18 cellular contexts compared by ENCODE assay signal in the genomic region with DNA sequence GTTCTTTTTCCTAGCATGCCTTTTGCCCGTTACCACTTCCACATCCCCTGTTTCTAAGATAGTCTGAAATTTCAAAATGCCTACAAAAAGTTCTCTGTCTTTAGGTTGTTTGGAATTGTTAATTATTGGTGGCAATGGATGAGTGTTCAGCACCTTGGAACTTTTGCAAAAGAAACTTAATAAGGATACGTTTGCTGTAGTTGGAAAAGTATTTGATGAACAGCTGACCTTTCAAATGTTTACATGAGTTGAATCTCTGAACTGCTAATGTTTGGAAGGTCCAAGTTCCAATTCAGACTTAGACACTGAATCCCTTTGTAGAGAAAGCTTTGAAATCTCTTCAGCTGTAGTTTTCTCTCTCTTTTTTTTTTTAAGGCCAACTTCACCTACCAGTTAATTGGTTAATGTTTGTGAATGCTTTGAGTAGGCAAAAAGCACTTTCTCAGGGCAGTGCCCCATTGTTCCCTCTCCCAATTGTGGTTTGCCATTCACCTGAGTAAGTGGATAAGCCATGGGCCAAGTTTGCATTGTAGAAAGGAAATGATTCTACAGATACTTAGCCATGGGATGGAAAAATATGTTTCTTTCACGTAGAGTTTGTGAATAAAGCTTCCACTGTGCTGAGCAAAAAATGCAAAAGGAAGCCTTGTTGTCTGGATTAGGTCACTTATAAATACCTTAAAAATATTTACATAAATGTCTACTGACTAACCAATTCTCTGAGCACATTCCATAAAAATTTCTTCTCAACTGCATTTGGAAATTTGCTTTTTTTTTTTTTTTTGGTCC.
DNase-seq lines count a peak whose midpoint lies in the region; ATAC-seq and TF ChIP-seq lines count a peak whose summit lies in the region.
"Had no signal": no experiment of that assay in that cellular context is flagged by ENCODE, and none has a peak within 500 bp of the region (broad histone marks: within the 10 kb centered on the region; RNA-seq: fewer than 3 reads in every experiment).

No MANE protein-coding gene starts in this region.

- in situ Hi-C loops in transverse colon (cut with MboI; ENCODE audit: low pct_ligation_motif_present in 1 of 4, low pct_unique_long_range_greater_than_20kb in 1 of 4, low sequenced_read_pairs in 3 of 4), result no loop called here

- TF ChIP-seq EP300 in transverse colon (IDR thresholded peaks at IDR 0.05; ENCODE audit: low read depth), result no peak

- no peak overlapping the region for H3K27ac ChIP-seq in transverse colon
- H3K27ac ChIP-seq: brain microvascular endothelial cell, uterus had no signal

- peaks cover 0 to 10% (median 0%) of the 10 kb centered on the region in 4 donors for H3K4me1 ChIP-seq in transverse colon
- H3K4me1 ChIP-seq: uterus had no signal

- H3K27me3 ChIP-seq in transverse colon, result no peaks in the 10 kb centered on the region
- H3K27me3 ChIP-seq: brain microvascular endothelial cell, MG63, uterus had no signal

- WGBS in transverse colon (ENCODE audit: low coverage in 1 of 2), 2 donors, result 58% methylated on average over 3 of the region's 3 CpGs

- H3K4me3 ChIP-seq in choroid plexus epithelial cell (ENCODE audit: low read depth, low read length) (no peak overlapping the region), transverse colon (no peak overlapping the region)
- H3K4me3 ChIP-seq: MG63, uterus had no signal

- DNase-seq in HCEC 1CT, result peak; percentile 69
- DNase-seq in choroid plexus epithelial cell (ENCODE audit: low read depth), result peak; percentile 30
- DNase-seq in iris pigment epithelial cell (ENCODE audit: low read depth), result peak; percentile 57
- DNase-seq in transverse colon, result no peak
- no peak for DNase-seq in Right ventricle myocardium superior
- no peak for DNase-seq in ecto neural progenitor cell (ENCODE audit: low spot score)
- DNase-seq: activated CD4-positive, CD25-positive, alpha-beta regulatory T cell; activated naive CD4-positive, alpha-beta T cell; brain microvascular endothelial cell; effector CD4-positive, alpha-beta T cell; MG63; NCI-H2029 treated with DMSO at 0.1 percent for 48 hours; NCI-H774; occipital lobe; stimulated activated naive CD8-positive, alpha-beta T cell treated with anti-CD3 and anti-CD28 coated beads, Interleukin-15, Interleukin-2, amounts not matched to agents 100 U/mL and 50 U/mL, for 24 hours; T-helper 1 cell; uterus had no signal

- H3K9me3 ChIP-seq in transverse colon, result no peaks in the 10 kb centered on the region
- H3K9me3 ChIP-seq: MG63, uterus had no signal

- TF ChIP-seq CTCF in choroid plexus epithelial cell (conservative IDR thresholded peaks at IDR 0.05; ENCODE audit: low read depth, low read length) (no peak), transverse colon (IDR thresholded peaks at IDR 0.05) (no peak)

- ATAC-seq in Right ventricle myocardium superior (ENCODE audit: poor library complexity) (no peak), HG02623 (IDR thresholded peaks at IDR 0.05; ENCODE audit: unreplicated experiment) (no peak)
- ATAC-seq: stimulated activated naive CD8-positive, alpha-beta T cell treated with anti-CD3 and anti-CD28 coated beads, Interleukin-15, Interleukin-2, amounts not matched to agents 100 U/mL and 50 U/mL, for 24 hours had no signal

- intact Hi-C loops in transverse colon (cut with DNase I; ENCODE audit: low total_unique reads), result no loop called here
- intact Hi-C loops in Right ventricle myocardium superior (cut with DNase I), result no loop called here

- no peaks in the 10 kb centered on the region for H3K36me3 ChIP-seq in transverse colon
- H3K36me3 ChIP-seq: brain microvascular endothelial cell, MG63, uterus had no signal

- TF ChIP-seq POLR2A in transverse colon (IDR thresholded peaks at IDR 0.05), result no peak

Comparison
In these comparisons a context has a peak if more than half of its experiments do, and no peak if none do; other contexts are left out.
1. DNase-seq: peak in HCEC 1CT (single experiment), choroid plexus epithelial cell (single experiment) and iris pigment epithelial cell (single experiment); none in transverse colon (single experiment), Right ventricle myocardium superior (single experiment) and ecto neural progenitor cell (single experiment).